In the genomic region with DNA sequence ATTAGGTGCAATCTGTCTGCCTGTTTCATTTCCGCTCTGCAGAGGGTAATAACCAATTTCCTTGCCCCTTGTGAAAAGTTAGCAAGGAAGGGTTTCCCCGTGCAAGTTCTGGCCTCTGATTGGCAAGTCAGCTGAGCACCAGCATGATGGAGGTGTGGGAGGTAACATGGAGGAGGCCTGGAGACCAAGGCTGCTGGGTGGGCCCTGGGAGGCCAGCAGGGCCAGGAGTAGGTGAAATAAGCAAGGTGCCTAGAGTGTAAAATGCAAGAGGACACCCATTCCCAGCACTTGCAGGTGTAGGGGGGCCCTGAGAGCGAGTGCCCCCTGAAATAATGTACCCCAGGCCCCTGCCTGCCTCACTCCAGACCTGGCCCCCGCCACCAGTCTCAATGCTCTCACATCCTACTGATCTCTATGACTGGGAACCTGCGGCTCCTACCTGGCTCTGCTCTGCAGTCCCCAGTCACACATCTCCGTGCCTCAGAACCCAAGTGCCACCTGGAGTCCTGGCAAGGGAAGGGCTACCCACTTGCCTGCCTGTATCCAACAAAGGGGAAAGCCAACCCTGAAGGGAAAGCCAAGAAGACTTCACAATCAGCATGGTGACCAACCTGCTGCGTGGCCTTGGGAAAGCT, we compare ENCODE assay signal across 20 cellular contexts.
DNase-seq lines count a peak whose midpoint lies in the region; ATAC-seq, FAIRE-seq and TF ChIP-seq lines count a peak whose summit lies in the region.
"Had no signal": no experiment of that assay in that cellular context is flagged by ENCODE, and none has a peak within 500 bp of the region (broad histone marks: within the 10 kb centered on the region; RNA-seq: fewer than 3 reads in every experiment).

No MANE protein-coding gene starts in this region.

- POLR2A ChIA-PET in activated B cell treated with CpG ODN at 0.5 μM for 24 hours (lab: Charles Lee): no interaction called here

- no peak for FAIRE-seq in D721Med (lab: Jason Lieb, UNC)

- no peak for ATAC-seq in activated B cell treated with CpG ODN at 0.5 μM for 24 hours (ENCODE audit: low read depth)
- no peak for ATAC-seq in GM19397 (IDR thresholded peaks at IDR 0.05; ENCODE audit: unreplicated experiment)
- ATAC-seq: activated CD8-positive, alpha-beta T cell treated with anti-CD3 and anti-CD28 coated beads for 36 hours; CD8-positive, alpha-beta T cell; HCT116; right cardiac atrium; stimulated activated naive CD8-positive, alpha-beta T cell treated with anti-CD3 and anti-CD28 coated beads, Interleukin-15, Interleukin-2, amounts not matched to agents 100 U/mL and 50 U/mL, for 24 hours had no signal

- no peaks in the 10 kb centered on the region for H3K27me3 ChIP-seq in transverse colon
- H3K27me3 ChIP-seq: adrenal gland, cardiac muscle cell had no signal

- H3K27ac ChIP-seq in transverse colon: no peak overlapping the region
- H3K27ac ChIP-seq: adrenal gland, cardiac muscle cell, VCaP had no signal

- TF ChIP-seq POLR2A in transverse colon (IDR thresholded peaks at IDR 0.05): no peak

- intact Hi-C loops in activated B cell treated with CpG ODN at 0.5 μM for 24 hours (cut with micrococcal nuclease) (no loop called here), transverse colon (cut with DNase I; ENCODE audit: low total_unique reads) (no loop called here)

- H3K9me3 ChIP-seq in transverse colon: no peaks in the 10 kb centered on the region
- H3K9me3 ChIP-seq: adrenal gland had no signal

- no peaks in the 10 kb centered on the region for H3K36me3 Mint-ChIP-seq in activated naive CD4-positive, alpha-beta T cell treated with anti-CD3 and anti-CD28 coated beads, Interleukin-2, amount 10 ng/mL, durations not matched to agents 7 days and 5 days
- no peaks in the 10 kb centered on the region for H3K36me3 Mint-ChIP-seq in activated B cell treated with CpG ODN at 0.5 μM for 24 hours (ENCODE audit: low read depth)
- H3K36me3 Mint-ChIP-seq: CD8-positive, alpha-beta T cell; IgD-negative memory B cell; type B pancreatic cell had no signal

- H3K9me3 Mint-ChIP-seq in activated naive CD4-positive, alpha-beta T cell treated with anti-CD3 and anti-CD28 coated beads, Interleukin-2, amount 10 ng/mL, durations not matched to agents 7 days and 5 days: no peaks in the 10 kb centered on the region
- no peaks in the 10 kb centered on the region for H3K9me3 Mint-ChIP-seq in activated B cell treated with CpG ODN at 0.5 μM for 24 hours
- H3K9me3 Mint-ChIP-seq: activated CD8-positive, alpha-beta T cell treated with anti-CD3 and anti-CD28 coated beads for 36 hours; CD8-positive, alpha-beta T cell; T-helper 1 cell treated with Interleukin-12 subunit alpha and Interleukin-12 subunit beta and Interleukin-4 antibody, amounts not matched to agents 30 μg/mL and 1 μg/mL, for 36 hours; type B pancreatic cell had no signal

- CTCF ChIA-PET in activated naive CD4-positive, alpha-beta T cell treated with anti-CD3 and anti-CD28 coated beads, Interleukin-2, amount 10 ng/mL, durations not matched to agents 7 days and 5 days (lab: Charles Lee): no interaction called here
- CTCF ChIA-PET in activated B cell treated with CpG ODN at 0.5 μM for 24 hours (lab: Charles Lee): no interaction called here

- no peak for TF ChIP-seq CTCF in activated B cell treated with CpG ODN at 0.5 μM for 24 hours (IDR thresholded peaks at IDR 0.05)
- TF ChIP-seq CTCF in transverse colon (IDR thresholded peaks at IDR 0.05): no peak
- no peak for TF ChIP-seq CTCF in D721Med (IDR thresholded peaks at IDR 0.05; ENCODE audit: insufficient read depth, missing control alignments)

- in situ Hi-C loops in transverse colon (cut with MboI; ENCODE audit: low pct_ligation_motif_present in 1 of 4, low pct_unique_long_range_greater_than_20kb in 1 of 4, low sequenced_read_pairs in 3 of 4): no loop called here

- peaks cover 25% of the 10 kb centered on the region for H3K27me3 Mint-ChIP-seq in activated naive CD4-positive, alpha-beta T cell treated with anti-CD3 and anti-CD28 coated beads, Interleukin-2, amount 10 ng/mL, durations not matched to agents 7 days and 5 days
- peaks cover 7% of the 10 kb centered on the region for H3K27me3 Mint-ChIP-seq in activated B cell treated with CpG ODN at 0.5 μM for 24 hours
- H3K27me3 Mint-ChIP-seq: activated CD8-positive, alpha-beta T cell treated with anti-CD3 and anti-CD28 coated beads for 36 hours had no signal

- 74 to 100% methylated on average over 1 to 7 of the region's 7 CpGs for WGBS in transverse colon (ENCODE audit: low coverage in 1 of 2), 2 donors

- no peaks in the 10 kb centered on the region for H3K4me1 Mint-ChIP-seq in activated naive CD4-positive, alpha-beta T cell treated with anti-CD3 and anti-CD28 coated beads, Interleukin-2, amount 10 ng/mL, durations not matched to agents 7 days and 5 days
- H3K4me1 Mint-ChIP-seq in activated B cell treated with CpG ODN at 0.5 μM for 24 hours: no peaks in the 10 kb centered on the region

- DNase-seq in activated naive CD4-positive, alpha-beta T cell treated with anti-CD3 and anti-CD28 coated beads, Interleukin-2, amount 10 ng/mL, durations not matched to agents 7 days and 5 days: peak; percentile 29
- DNase-seq in activated naive CD4-positive, alpha-beta T cell treated with Interleukin-2 at 50 U/mL for 16 hours: no peak
- DNase-seq in NCI-H1694 (lab: John Stamatoyannopoulos, UW) (peak; percentile 41), activated B cell treated with CpG ODN at 0.5 μM for 24 hours (peak; percentile 2), transverse colon (peak; percentile 7), NCI-H2029 (lab: John Stamatoyannopoulos, UW) (no peak), D721Med (ENCODE audit: insufficient read length, low spot score) (no peak)
- DNase-seq: activated CD8-positive, alpha-beta T cell treated with anti-CD3 and anti-CD28 coated beads for 36 hours; CD8-positive, alpha-beta T cell; NCI-H345; right cardiac atrium; stimulated activated naive CD8-positive, alpha-beta T cell treated with anti-CD3 and anti-CD28 coated beads, Interleukin-15, Interleukin-2, amounts not matched to agents 100 U/mL and 50 U/mL, for 24 hours had no signal

- H3K27ac Mint-ChIP-seq in activated naive CD4-positive, alpha-beta T cell treated with anti-CD3 and anti-CD28 coated beads, Interleukin-2, amount 10 ng/mL, durations not matched to agents 7 days and 5 days: no peak overlapping the region
- no peak overlapping the region for H3K27ac Mint-ChIP-seq in activated B cell treated with CpG ODN at 0.5 μM for 24 hours
- H3K27ac Mint-ChIP-seq: activated CD8-positive, alpha-beta T cell treated with anti-CD3 and anti-CD28 coated beads for 36 hours; CD8-positive, alpha-beta T cell; IgD-negative memory B cell; T-helper 1 cell treated with Interleukin-12 subunit alpha and Interleukin-12 subunit beta and Interleukin-4 antibody, amounts not matched to agents 30 μg/mL and 1 μg/mL, for 36 hours; type B pancreatic cell had no signal

- no peak overlapping the region for H3K4me3 Mint-ChIP-seq in activated naive CD4-positive, alpha-beta T cell treated with anti-CD3 and anti-CD28 coated beads, Interleukin-2, amount 10 ng/mL, durations not matched to agents 7 days and 5 days
- H3K4me3 Mint-ChIP-seq in activated B cell treated with CpG ODN at 0.5 μM for 24 hours: no peak overlapping the region
- H3K4me3 Mint-ChIP-seq: activated CD8-positive, alpha-beta T cell treated with anti-CD3 and anti-CD28 coated beads for 36 hours; CD8-positive, alpha-beta T cell; T-helper 1 cell treated with Interleukin-12 subunit alpha and Interleukin-12 subunit beta and Interleukin-4 antibody, amounts not matched to agents 30 μg/mL and 1 μg/mL, for 36 hours; type B pancreatic cell had no signal

- peaks cover 0 to 9% (median 4%) of the 10 kb centered on the region in 4 donors for H3K4me1 ChIP-seq in transverse colon

- no peaks in the 10 kb centered on the region for H3K36me3 ChIP-seq in transverse colon
- H3K36me3 ChIP-seq: adrenal gland, cardiac muscle cell had no signal

- no peak overlapping the region for H3K4me3 ChIP-seq in transverse colon
- H3K4me3 ChIP-seq: adrenal gland, cardiac muscle cell had no signal

- TF ChIP-seq EP300 in transverse colon (IDR thresholded peaks at IDR 0.05; ENCODE audit: low read depth): no peak

Comparison
In these comparisons a context has a peak if more than half of its experiments do, and no peak if none do; other contexts are left out.
1. DNase-seq: peak in activated naive CD4-positive, alpha-beta T cell treated with anti-CD3 and anti-CD28 coated beads, Interleukin-2, amount 10 ng/mL, durations not matched to agents 7 days and 5 days (single experiment), NCI-H1694 (single experiment), activated B cell treated with CpG ODN at 0.5 μM for 24 hours (single experiment) and transverse colon (single experiment); none in activated naive CD4-positive, alpha-beta T cell treated with Interleukin-2 at 50 U/mL for 16 hours (single experiment), NCI-H2029 (single experiment) and D721Med (single experiment).